8 cellular contexts compared by ENCODE assay signal in the genomic region with DNA sequence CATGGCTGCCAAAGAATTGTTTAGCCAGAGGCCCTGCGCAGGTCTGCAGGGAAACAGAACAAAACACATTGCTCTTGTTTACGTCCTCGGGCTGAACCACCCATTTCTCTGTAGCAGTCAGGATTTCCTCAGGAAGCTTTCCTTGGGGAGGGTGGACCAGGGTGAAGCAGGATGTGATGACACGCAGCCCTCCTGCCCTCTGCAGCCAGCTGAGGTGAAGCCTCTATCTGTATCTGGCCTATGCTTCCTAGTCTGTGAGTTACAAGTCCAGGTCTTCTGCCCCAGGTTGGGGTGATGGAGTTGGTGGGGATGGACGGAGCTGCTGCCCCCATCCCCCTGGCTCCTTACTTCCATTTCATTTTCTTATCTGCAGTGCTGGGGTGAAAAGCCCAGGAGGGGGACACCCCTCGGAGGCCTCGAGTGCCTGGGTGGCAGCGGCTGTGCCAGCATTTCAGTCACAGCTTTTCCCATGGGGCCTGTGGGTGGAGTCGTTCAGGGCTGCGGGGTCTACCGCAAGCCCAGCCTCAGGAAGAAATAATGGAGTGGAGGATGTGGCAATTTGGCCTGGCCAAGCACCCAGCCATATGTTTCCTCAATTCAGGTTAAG. TPM values are rescaled to one million over a fixed set of nuclear protein-coding genes. Genes with fewer than 3 reads are reported as not detected.
DNase-seq lines count a peak whose midpoint lies in the region; ATAC-seq and TF ChIP-seq lines count a peak whose summit lies in the region.

No MANE protein-coding gene starts in this region.

- no peak overlapping the region; the same call in 1 of the 2 replicates for H3K27ac ChIP-seq in SJSA1
- H3K27ac ChIP-seq in foreskin keratinocyte: no peak overlapping the region

- H3K27me3 ChIP-seq in SJSA1 (replicated peaks): no peaks in the 10 kb centered on the region
- H3K27me3 ChIP-seq in foreskin keratinocyte: no peaks in the 10 kb centered on the region

- H3K4me1 ChIP-seq in SJSA1 (replicated peaks) (peaks cover 24% of the 10 kb centered on the region), foreskin keratinocyte (peaks cover 13% of the 10 kb centered on the region)

- H3K36me3 ChIP-seq in SJSA1: no peaks in the 10 kb centered on the region

- TF ChIP-seq CTCF in foreskin keratinocyte (conservative IDR thresholded peaks at IDR 0.05): peak; percentile 26
- no peak for TF ChIP-seq CTCF in GM13976 (IDR thresholded peaks at IDR 0.05; ENCODE audit: borderline replicate concordance, control extremely low read depth, extremely low read depth, insufficient read depth, missing control alignments)

- in situ Hi-C loops in GM13976 (cut with MboI; ENCODE audit: low sequenced_read_pairs, unreplicated experiment): no loop called here

- peak; percentile 54 to 63 for DNase-seq in SJSA1 (ENCODE audit: low read depth in 1 of 2, low spot score in 2 of 2)
- DNase-seq in foreskin keratinocyte: peak in 1 of 2 donors; percentile 50
- peak; percentile 44 for DNase-seq in smooth muscle cell of the brain vasculature (ENCODE audit: low read depth, low spot score)
- no peak for DNase-seq in GM13976 (ENCODE audit: low spot score)
- no peak for DNase-seq in HUDEP-2 (lab: John Stamatoyannopoulos, UW; ENCODE audit: unreplicated experiment in 76 of 76)

- H3K4me3 ChIP-seq in SJSA1: no peak overlapping the region

- H3K9me3 ChIP-seq in SJSA1 (replicated peaks): no peaks in the 10 kb centered on the region

- ATAC-seq in GM21786 (IDR thresholded peaks at IDR 0.05; ENCODE audit: unreplicated experiment) (peak; percentile 53), foreskin keratinocyte (peak; percentile 56), HG03175 (IDR thresholded peaks at IDR 0.05; ENCODE audit: unreplicated experiment) (no peak), GM19455 (IDR thresholded peaks at IDR 0.05; ENCODE audit: unreplicated experiment) (no peak)

RNA-seq across cellular contexts. Expression of gene SASH1, which starts 24.9 kb away (rescaled TPM):
- total RNA-seq in SJSA1 (2014; rRNA removed; shearing (Covaris generic)): 8.8 and 10.4 TPM in 2 replicates
- 7.3 and 7.8 TPM in 2 replicates for total RNA-seq in foreskin keratinocyte
- 1.3 and 1.4 TPM in 2 replicates for polyA plus RNA-seq in foreskin keratinocyte

Comparison
In these comparisons a context has a peak if more than half of its experiments do, and no peak if none do; other contexts are left out.
1. ATAC-seq: peak in GM21786 (single experiment) and foreskin keratinocyte (single experiment); none in HG03175 (single experiment) and GM19455 (single experiment).
2. DNase-seq: peak in SJSA1 (2 of 2) and smooth muscle cell of the brain vasculature (single experiment); none in GM13976 (single experiment) and HUDEP-2 (0 of 76).